ENCODE assay signal across 30 cellular contexts in the genomic region with DNA sequence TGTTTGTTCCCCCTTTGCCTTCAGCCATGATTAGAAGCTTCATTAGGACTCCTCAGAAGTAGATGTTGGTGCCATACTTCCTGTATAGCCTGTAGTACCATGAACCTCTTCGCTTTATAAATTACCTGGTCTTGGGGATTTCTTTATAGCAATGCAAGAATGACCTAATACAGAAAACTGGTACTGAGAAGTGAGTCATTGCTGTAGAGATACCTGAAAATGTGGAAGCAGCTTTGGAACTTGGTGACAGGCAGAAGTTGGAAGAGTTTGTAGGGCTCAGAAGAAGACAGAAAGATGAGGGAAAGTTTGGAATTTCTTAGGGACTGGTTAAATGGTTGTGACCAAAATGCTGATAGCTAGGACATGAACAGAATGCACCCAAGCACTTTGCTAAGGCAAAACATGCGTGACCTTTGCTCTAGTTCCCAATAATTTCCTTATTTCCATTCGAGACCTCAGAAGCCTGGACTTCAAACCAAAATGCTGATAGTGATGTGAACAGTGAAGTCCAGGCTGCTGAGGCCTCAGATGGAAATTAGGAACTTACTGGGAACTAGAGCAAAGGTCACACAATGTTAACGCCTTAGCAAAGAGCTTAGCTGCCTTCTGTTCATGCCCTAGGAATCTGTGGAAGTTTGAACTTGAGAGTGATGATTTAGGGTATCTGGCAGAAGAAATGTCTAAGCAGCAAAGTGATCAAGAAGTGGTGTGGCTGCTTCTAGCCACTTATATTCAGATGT. TPM values are rescaled to one million over a fixed set of nuclear protein-coding genes. Genes with fewer than 3 reads are reported as not detected.
DNase-seq lines count a peak whose midpoint lies in the region; ATAC-seq and TF ChIP-seq lines count a peak whose summit lies in the region.
"Had no signal": no experiment of that assay in that cellular context is flagged by ENCODE, and none has a peak within 500 bp of the region (broad histone marks: within the 10 kb centered on the region; RNA-seq: fewer than 3 reads in every experiment).

No MANE protein-coding gene starts in this region.

- TF ChIP-seq POLR2A in upper lobe of left lung (IDR thresholded peaks at IDR 0.05), result no peak

- no peak for TF ChIP-seq EP300 in upper lobe of left lung (IDR thresholded peaks at IDR 0.05)

- TF ChIP-seq CTCF in mammary epithelial cell (conservative IDR thresholded peaks at IDR 0.05 in 1 of 2, IDR thresholded peaks at IDR 0.05 in 1 of 2; ENCODE audit: extremely low read depth in 1 of 2, insufficient read depth in 1 of 2, low read depth in 1 of 2, low read length in 2 of 2) (no peak), MCF 10A (IDR thresholded peaks at IDR 0.05; ENCODE audit: unreplicated experiment) (no peak), endothelial cell (IDR thresholded peaks at IDR 0.05; ENCODE audit: unreplicated experiment) (no peak), upper lobe of left lung (IDR thresholded peaks at IDR 0.05) (no peak)

- H3K4me1 ChIP-seq in mammary epithelial cell (ENCODE audit: insufficient read depth, low read length), result peaks cover 10% of the 10 kb centered on the region
- H3K4me1 ChIP-seq in HUES48 (ENCODE audit: control insufficient read depth, insufficient read depth, low read length), result peaks cover 18% of the 10 kb centered on the region
- peaks cover 14 to 20% (median 16%) of the 10 kb centered on the region in 4 donors for H3K4me1 ChIP-seq in upper lobe of left lung

- H3K9ac ChIP-seq in mammary epithelial cell (ENCODE audit: insufficient read depth, low read length), result no peak overlapping the region
- H3K9ac ChIP-seq in HUES48 (ENCODE audit: low read depth, low read length), result no peak overlapping the region

- intact Hi-C loops in mammary epithelial cell (cut with micrococcal nuclease), result no loop called here
- intact Hi-C loops in MCF 10A (cut with micrococcal nuclease), result no loop called here
- intact Hi-C loops in sciatic nerve (cut with DNase I), result loop anchor here (10.0 kb wide), 1 partner anchor 77 kb away; no protein-coding TSS in a partner anchor

- H3K36me3 ChIP-seq in mammary epithelial cell (ENCODE audit: insufficient read depth, low read length) (no peaks in the 10 kb centered on the region), HUES48 (ENCODE audit: control insufficient read depth, insufficient read depth, low read length) (no peaks in the 10 kb centered on the region), upper lobe of left lung (no peaks in the 10 kb centered on the region)
- H3K36me3 ChIP-seq: lower lobe of right lung, pancreas, uterus had no signal

- POLR2A ChIA-PET in MCF 10A (lab: Yijun Ruan, JAX), result interaction anchor here (0.8 to 1.6 kb wide), 5 partner anchors 8 to 172 kb away, joined by 3 to 4 read pairs (median 3); no protein-coding TSS in a partner anchor

- dilution Hi-C loops in mammary epithelial cell (cut with HindIII; ENCODE audit: low sequenced_read_pairs), result no loop called here

- no peak overlapping the region for H3K4me3 Mint-ChIP-seq in MCF 10A (ENCODE audit: unreplicated experiment)
- peak overlapping the region; percentile 23 for H3K4me3 Mint-ChIP-seq in endothelial cell (ENCODE audit: unreplicated experiment)
- H3K4me3 Mint-ChIP-seq: activated CD8-positive, alpha-beta memory T cell treated with anti-CD3 and anti-CD28 coated beads, Interleukin-2, amount 10 ng/mL, durations not matched to agents 7 days and 5 days; activated naive CD8-positive, alpha-beta T cell treated with anti-CD3 and anti-CD28 coated beads, Interleukin-2, amount 50 U/mL, for 24 hours; activated T-cell treated with anti-CD3 and anti-CD28 coated beads, Interleukin-2, amount 50 U/mL, for 4 hours; stimulated activated naive CD8-positive, alpha-beta T cell treated with anti-CD3 and anti-CD28 coated beads, Interleukin-15, amount 100 ng/mL, for 72 hours had no signal

- H3K27ac ChIP-seq in mammary epithelial cell (ENCODE audit: insufficient read depth, low read depth, low read length), result no peak overlapping the region
- H3K27ac ChIP-seq in HUES48 (ENCODE audit: low read depth, low read length), result peak overlapping the region; percentile 11
- H3K27ac ChIP-seq in upper lobe of left lung, result no peak overlapping the region
- H3K27ac ChIP-seq: C4-2B, lower lobe of right lung, pancreas, RWPE1, thoracic aorta, uterus had no signal

- DNase-seq in mammary epithelial cell (peak; percentile 39), MCF 10A (ENCODE audit: unreplicated experiment) (no peak), endothelial cell (ENCODE audit: low spot score) (no peak), kidney tubule cell (ENCODE audit: low spot score) (peak; percentile 67), KBM-7 (no peak), sciatic nerve (ENCODE audit: low spot score) (no peak), upper lobe of left lung (no peak)
- DNase-seq: 8988T; activated CD4-positive, alpha-beta T cell treated with anti-CD3 and anti-CD28 coated beads, Interleukin-2, amount 50 U/mL, for 4 hours; activated CD8-positive, alpha-beta memory T cell treated with anti-CD3 and anti-CD28 coated beads, Interleukin-2, amount 10 ng/mL, durations not matched to agents 7 days and 5 days; activated naive CD8-positive, alpha-beta T cell treated with anti-CD3 and anti-CD28 coated beads, Interleukin-2, amount 50 U/mL, for 24 hours; activated T-cell treated with anti-CD3 and anti-CD28 coated beads, Interleukin-2, amount 50 U/mL, for 4 hours; Caco-2; dorsolateral prefrontal cortex; EL; islet precursor cell; lower lobe of right lung; NCI-H1930; NCI-H2171 treated with DMSO at 0.1 percent for 48 hours; NCI-H510A treated with DMSO at 0.1 percent for 48 hours; pancreas; retina; stimulated activated CD4-positive, alpha-beta T cell treated with anti-CD3 and anti-CD28 coated beads, Interleukin-12 subunit alpha, Interleukin-12 subunit beta, amount 100 ng/mL, for 4 hours; stimulated activated CD4-positive, alpha-beta T cell treated with anti-CD3 and anti-CD28 coated beads, Interleukin-2, amount 100 ng/mL, for 48 hours; stimulated activated naive CD8-positive, alpha-beta T cell treated with anti-CD3 and anti-CD28 coated beads, Interleukin-15, amount 100 ng/mL, for 72 hours; uterus had no signal

- no peaks in the 10 kb centered on the region for H3K27me3 Mint-ChIP-seq in MCF 10A (ENCODE audit: insufficient read depth, unreplicated experiment)
- peaks cover 8% of the 10 kb centered on the region for H3K27me3 Mint-ChIP-seq in endothelial cell (ENCODE audit: unreplicated experiment)

- H3K36me3 Mint-ChIP-seq in MCF 10A (ENCODE audit: insufficient read depth, unreplicated experiment) (peaks cover 11% of the 10 kb centered on the region), endothelial cell (ENCODE audit: low read depth, unreplicated experiment) (peaks cover 7% of the 10 kb centered on the region)

- H3K4me1 Mint-ChIP-seq in MCF 10A (ENCODE audit: insufficient read depth, unreplicated experiment) (peaks cover 27% of the 10 kb centered on the region), endothelial cell (ENCODE audit: unreplicated experiment) (peaks cover 16% of the 10 kb centered on the region)

- no peaks in the 10 kb centered on the region for H3K9me3 Mint-ChIP-seq in MCF 10A (ENCODE audit: unreplicated experiment)
- H3K9me3 Mint-ChIP-seq in endothelial cell (ENCODE audit: unreplicated experiment), result no peaks in the 10 kb centered on the region
- H3K9me3 Mint-ChIP-seq: activated naive CD8-positive, alpha-beta T cell treated with anti-CD3 and anti-CD28 coated beads, Interleukin-2, amount 50 U/mL, for 24 hours; activated T-cell treated with anti-CD3 and anti-CD28 coated beads, Interleukin-2, amount 50 U/mL, for 4 hours; stimulated activated naive CD8-positive, alpha-beta T cell treated with anti-CD3 and anti-CD28 coated beads, Interleukin-15, amount 100 ng/mL, for 72 hours had no signal

- no peak overlapping the region for H3K4me3 ChIP-seq in mammary epithelial cell (replicated peaks in 1 of 3; ENCODE audit: insufficient read depth in 1 of 3, low read depth in 2 of 3, low read length in 3 of 3)
- H3K4me3 ChIP-seq in HUES48 (ENCODE audit: low read depth, low read length), result no peak overlapping the region
- H3K4me3 ChIP-seq in upper lobe of left lung, result no peak overlapping the region
- H3K4me3 ChIP-seq: dorsolateral prefrontal cortex, lower lobe of right lung, pancreas, thoracic aorta, uterus had no signal

- no peaks in the 10 kb centered on the region for H3K27me3 ChIP-seq in mammary epithelial cell (ENCODE audit: insufficient read depth, low read length)
- peaks cover 9% of the 10 kb centered on the region for H3K27me3 ChIP-seq in HUES48 (ENCODE audit: control insufficient read depth, insufficient read depth, low read length)
- no peaks in the 10 kb centered on the region for H3K27me3 ChIP-seq in upper lobe of left lung
- H3K27me3 ChIP-seq: dorsolateral prefrontal cortex, pancreas, uterus had no signal

- H2AFZ ChIP-seq in mammary epithelial cell (ENCODE audit: low read depth, low read length), result no peak overlapping the region

- no TSS peak for BruUV-seq in mammary epithelial cell (replicated peaks; lab: Mats Ljungman, UMichigan)
- no TSS peak for BruUV-seq in MCF 10A (replicated peaks; lab: Mats Ljungman, UMichigan)

- no peaks in the 10 kb centered on the region for H4K20me1 ChIP-seq in mammary epithelial cell (ENCODE audit: insufficient read depth, low read length)

- H3K4me2 ChIP-seq in mammary epithelial cell (ENCODE audit: insufficient read depth, low read depth, low read length), result no peak overlapping the region

- ATAC-seq in sciatic nerve, result no peak
- no peak for ATAC-seq in upper lobe of left lung (ENCODE audit: low FRiP score in 2 of 2)
- ATAC-seq: activated CD8-positive, alpha-beta memory T cell treated with anti-CD3 and anti-CD28 coated beads, Interleukin-2, amount 10 ng/mL, durations not matched to agents 7 days and 5 days; activated naive CD8-positive, alpha-beta T cell treated with anti-CD3 and anti-CD28 coated beads, Interleukin-2, amount 50 U/mL, for 24 hours; activated T-cell treated with anti-CD3 and anti-CD28 coated beads, Interleukin-2, amount 50 U/mL, for 4 hours; lower lobe of right lung; pancreas; stimulated activated naive CD8-positive, alpha-beta T cell treated with anti-CD3 and anti-CD28 coated beads, Interleukin-15, amount 100 ng/mL, for 72 hours had no signal

- H3K27ac Mint-ChIP-seq in MCF 10A (ENCODE audit: low read depth, unreplicated experiment) (no peak overlapping the region), endothelial cell (ENCODE audit: unreplicated experiment) (no peak overlapping the region)
- H3K27ac Mint-ChIP-seq: activated CD8-positive, alpha-beta memory T cell treated with anti-CD3 and anti-CD28 coated beads, Interleukin-2, amount 10 ng/mL, durations not matched to agents 7 days and 5 days; activated naive CD8-positive, alpha-beta T cell treated with anti-CD3 and anti-CD28 coated beads, Interleukin-2, amount 50 U/mL, for 24 hours; stimulated activated naive CD8-positive, alpha-beta T cell treated with anti-CD3 and anti-CD28 coated beads, Interleukin-15, amount 100 ng/mL, for 72 hours had no signal

- in situ Hi-C loops in mammary epithelial cell (cut with MboI; ENCODE audit: low sequenced_read_pairs in 2 of 2), result loop anchor here in 1 of 2 donors (10.0 kb wide), 1 partner anchor 117 kb away; no protein-coding TSS in a partner anchor
- in situ Hi-C loops in KBM-7 (cut with MboI; ENCODE audit: low pct_unique_long_range_greater_than_20kb, low sequenced_read_pairs), result no loop called here

- 98% methylated on average over 4 of the region's 4 CpGs for WGBS in mammary epithelial cell (ENCODE audit: low coverage, missing lambda C conversion rate)
- WGBS in upper lobe of left lung, 2 donors, result 91 to 95% methylated on average over 4 of the region's 4 CpGs

- H3K9me3 ChIP-seq in mammary epithelial cell (replicated peaks; ENCODE audit: insufficient read depth, low read length) (no peaks in the 10 kb centered on the region), HUES48 (ENCODE audit: control insufficient read depth, insufficient read depth, low read length) (peaks cover 11% of the 10 kb centered on the region; the same call in 1 of the 2 replicates), upper lobe of left lung (no peaks in the 10 kb centered on the region)
- H3K9me3 ChIP-seq: lower lobe of right lung, pancreas, thoracic aorta, uterus had no signal

- H3K79me2 ChIP-seq in mammary epithelial cell (ENCODE audit: insufficient read depth, low read length), result peaks cover 26% of the 10 kb centered on the region

- CTCF ChIA-PET in mammary epithelial cell (lab: Charles Lee; ENCODE audit: low non-redundant PET), result no interaction called here
- CTCF ChIA-PET in MCF 10A (lab: Yijun Ruan, JAX), result interaction anchor here (0.5 to 1.1 kb wide), 7 partner anchors 17 to 525 kb away, joined by 3 to 4 read pairs (median 3); no protein-coding TSS in a partner anchor

RNA-seq across cellular contexts. Expression of gene USP46, which starts 3.0 kb away (rescaled TPM):
- total RNA-seq in mammary epithelial cell, result 10 to 100 TPM; 15.2 to 24.9 TPM
- polyA plus RNA-seq in mammary epithelial cell, result 7.3 TPM
- 25.9 TPM for polyA minus RNA-seq in mammary epithelial cell
- 16.8 and 23.0 TPM in 2 replicates for total RNA-seq in MCF 10A (2022)
- 32.4 TPM for total RNA-seq in endothelial cell (ENCODE audit: unreplicated experiment)
- total RNA-seq in sciatic nerve, result 130 TPM
- 10 to 100 TPM in 3 of 6 donors, 1 to 10 TPM in 3; 4.2 to 14.0 (median 8.2) TPM for total RNA-seq in upper lobe of left lung

Comparison
In these comparisons a context has a peak if more than half of its experiments do, and no peak if none do; other contexts are left out.
1. DNase-seq: peak in mammary epithelial cell (single experiment) and kidney tubule cell (single experiment); none in MCF 10A (single experiment), endothelial cell (single experiment), KBM-7 (single experiment), sciatic nerve (single experiment) and upper lobe of left lung (0 of 2).